8 cellular contexts compared by ENCODE assay signal in the genomic region with DNA sequence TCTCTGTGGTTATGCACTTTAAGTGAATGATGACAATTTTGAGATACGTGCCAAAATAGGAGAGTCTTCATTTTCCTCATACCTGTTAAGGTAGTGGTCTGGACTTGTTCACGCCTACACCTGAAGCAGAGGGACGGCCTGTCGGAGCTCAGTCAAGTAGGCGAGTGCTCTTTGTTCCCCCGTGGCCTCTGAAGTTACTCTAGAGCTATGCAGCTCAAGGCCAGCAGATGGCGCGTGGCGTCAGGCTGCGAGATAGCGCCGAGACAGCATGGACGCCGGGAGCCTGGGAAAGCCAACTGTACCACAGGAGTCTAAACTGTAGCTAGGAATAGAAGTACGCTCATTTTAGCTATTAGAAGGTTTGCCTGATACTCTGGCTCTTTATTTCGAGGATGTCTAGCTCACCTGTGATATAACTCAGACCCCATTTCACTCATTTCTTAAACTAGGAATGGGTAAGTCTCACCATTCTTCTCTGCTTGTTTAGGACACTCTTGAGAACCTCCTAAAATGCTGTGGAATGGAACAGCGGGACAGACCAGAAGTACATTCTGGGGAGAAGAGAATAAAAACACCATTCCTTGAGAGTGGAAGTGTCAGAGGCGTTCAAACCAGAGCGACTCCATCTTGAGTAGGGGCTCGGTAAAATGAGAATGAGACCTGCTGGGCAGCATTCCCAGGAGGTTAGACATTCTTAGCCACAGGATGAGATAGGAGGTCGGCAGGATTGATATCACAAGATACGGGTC.
A peak's percentile ranks its signal among the peaks of the same experiment; 100 is the strongest.
DNase-seq lines count a peak whose midpoint lies in the region; ATAC-seq and TF ChIP-seq lines count a peak whose summit lies in the region.

No MANE protein-coding gene starts in this region.

- H3K36me3 ChIP-seq in KMS-11 (ENCODE audit: insufficient read depth), result no peaks in the 10 kb centered on the region
- no peaks in the 10 kb centered on the region for H3K36me3 ChIP-seq in parathyroid adenoma (ENCODE audit: control insufficient read depth, insufficient read depth, low read length)

- H3K4me2 ChIP-seq in KMS-11, result peak overlapping the region; percentile 7; the same call in 1 of the 2 replicates
- H3K4me2 ChIP-seq in parathyroid adenoma (ENCODE audit: low read length), result peak overlapping the region; percentile 41

- H2AFZ ChIP-seq in KMS-11 (ENCODE audit: low read depth) (peak overlapping the region; percentile 81), parathyroid adenoma (peak overlapping the region; percentile 80)

- H3K4me1 ChIP-seq in KMS-11 (ENCODE audit: low read depth, poor library complexity, severe bottlenecking) (no peaks in the 10 kb centered on the region), parathyroid adenoma (no peaks in the 10 kb centered on the region)

- H3K9ac ChIP-seq in KMS-11 (no peak overlapping the region), parathyroid adenoma (no peak overlapping the region)

- peak; percentile 99 for ATAC-seq in GM21619 (IDR thresholded peaks at IDR 0.05; ENCODE audit: unreplicated experiment)

- no peaks in the 10 kb centered on the region for H4K20me1 ChIP-seq in KMS-11 (ENCODE audit: insufficient read depth)

- no peak overlapping the region for H3K27ac ChIP-seq in KMS-11
- H3K27ac ChIP-seq in parathyroid adenoma, result no peak overlapping the region

- H3K27me3 ChIP-seq in KMS-11 (ENCODE audit: insufficient read depth, low read depth), result no peaks in the 10 kb centered on the region
- no peaks in the 10 kb centered on the region for H3K27me3 ChIP-seq in parathyroid adenoma (ENCODE audit: control insufficient read depth, insufficient read depth, low read length)

- H3K79me2 ChIP-seq in KMS-11 (ENCODE audit: insufficient read depth, low read depth) (no peaks in the 10 kb centered on the region), parathyroid adenoma (no peaks in the 10 kb centered on the region)

- peak; percentile 99 for TF ChIP-seq CTCF in KMS-11 (conservative IDR thresholded peaks at IDR 0.05; ENCODE audit: low read depth, low read length)
- peak; percentile 84 for TF ChIP-seq CTCF in parathyroid adenoma (IDR thresholded peaks at IDR 0.05)

- DNase-seq in ELF-1 (ENCODE audit: low read depth, low spot score) (peak; percentile 91), SHP77 treated with DMSO at 0.1 percent for 48 hours (lab: John Stamatoyannopoulos, UW) (peak; percentile 11), glomerular endothelial cell (ENCODE audit: extremely low read depth, low read depth, low spot score) (peak; percentile 61), ureter (ENCODE audit: low spot score) (peak; percentile 79)
- peak; percentile 13 to 39 (median 22) for DNase-seq in activated naive CD4-positive, alpha-beta T cell (lab: John Stamatoyannopoulos, UW)

- H3K9me3 ChIP-seq in parathyroid adenoma (ENCODE audit: control insufficient read depth, low read length), result no peaks in the 10 kb centered on the region

- H3K4me3 ChIP-seq in KMS-11 (IDR thresholded peaks at IDR 0.05; ENCODE audit: insufficient read depth, low read depth, low read length) (no peak overlapping the region), parathyroid adenoma (ENCODE audit: low read depth, low read length) (no peak overlapping the region)

Comparison
In these comparisons a context has a peak if more than half of its experiments do, and no peak if none do; other contexts are left out.
1. DNase-seq: peak in every context shown above with its lines; median percentile 91 in ELF-1; 79 in ureter; 61 in glomerular endothelial cell; 22 in activated naive CD4-positive, alpha-beta T cell; 11 in SHP77 treated with DMSO at 0.1 percent for 48 hours.